ENCODE assay signal across 8 cellular contexts in genomic region chr1:3898994-3899775, GRCh38.
A peak's percentile ranks its signal among the peaks of the same experiment; 100 is the strongest.
DNase-seq lines count a peak whose midpoint lies in the region; TF ChIP-seq lines count a peak whose summit lies in the region.

No MANE protein-coding gene starts in this region.

- peaks cover 18% of the 10 kb centered on the region for H3K36me3 ChIP-seq in NT2/D1 (ENCODE audit: insufficient read depth, insufficient read length, low read length)
- H3K36me3 ChIP-seq in duodenal mucosa (ENCODE audit: control insufficient read depth in 1 of 2, insufficient read depth in 2 of 2, low read length in 2 of 2): peaks cover 0 to 12% of the 10 kb centered on the region in 2 donors

- H3K27ac Mint-ChIP-seq in nephron progenitor cell: peak overlapping the region; percentile 54

- H3K9me3 ChIP-seq in NT2/D1 (ENCODE audit: insufficient read depth, low read length) (peaks cover 8% of the 10 kb centered on the region; the same call in 1 of the 2 replicates), duodenal mucosa (ENCODE audit: control insufficient read depth in 1 of 2, low read length in 2 of 2) (peaks cover 0 to 5% of the 10 kb centered on the region in 2 donors)

- TF ChIP-seq CTCF in nephron progenitor cell (IDR thresholded peaks at IDR 0.05): no peak

- peaks cover 25% of the 10 kb centered on the region for H3K9me3 Mint-ChIP-seq in nephron progenitor cell

- H3K4me3 ChIP-seq in NT2/D1 (ENCODE audit: insufficient read length, low read depth): peak overlapping the region; percentile 88
- H3K4me3 ChIP-seq in duodenal mucosa (ENCODE audit: low read depth in 1 of 2, low read length in 2 of 2): peak overlapping the region; percentile 88 to 90

- no peaks in the 10 kb centered on the region for H3K27me3 ChIP-seq in NT2/D1 (ENCODE audit: insufficient read depth, insufficient read length)
- no peaks in the 10 kb centered on the region for H3K27me3 ChIP-seq in duodenal mucosa (ENCODE audit: control insufficient read depth in 1 of 2, insufficient read depth in 2 of 2, low read length in 2 of 2)

- H3K27me3 Mint-ChIP-seq in nephron progenitor cell (ENCODE audit: low read depth, poor library complexity): no peaks in the 10 kb centered on the region

- peak overlapping the region; percentile 98 for H3K27ac ChIP-seq in duodenal mucosa (ENCODE audit: low read depth, low read length)

- peak; percentile 33 for DNase-seq in NCI-H2171 treated with DMSO at 0.1 percent for 48 hours (lab: John Stamatoyannopoulos, UW)
- no peak for DNase-seq in NCI-H2171 (lab: John Stamatoyannopoulos, UW)
- DNase-seq in NT2/D1 (ENCODE audit: low read depth, low spot score): no peak
- no peak for DNase-seq in nephron progenitor cell
- no peak for DNase-seq in SKM-1 (lab: John Stamatoyannopoulos, UW; ENCODE audit: unreplicated experiment)
- DNase-seq in NK-92 treated with Interleukin-12 subunit alpha and Interleukin-12 subunit beta, amount 100 ng/mL, for 24 hours (lab: John Stamatoyannopoulos, UW): no peak
- no peak for DNase-seq in middle frontal gyrus (ENCODE audit: extremely low spot score, low spot score)

- H3K4me1 ChIP-seq in NT2/D1 (ENCODE audit: insufficient read depth, insufficient read length) (peaks cover 11% of the 10 kb centered on the region), duodenal mucosa (ENCODE audit: control insufficient read depth in 1 of 2, insufficient read depth in 2 of 2, low read length in 2 of 2) (peaks cover 26 to 30% of the 10 kb centered on the region in 2 donors)

- peaks cover 27% of the 10 kb centered on the region for H3K4me1 Mint-ChIP-seq in nephron progenitor cell

- H3K36me3 Mint-ChIP-seq in nephron progenitor cell (ENCODE audit: low read depth): peaks cover 46% of the 10 kb centered on the region

- peak overlapping the region; percentile 97 for H3K9ac ChIP-seq in NT2/D1 (ENCODE audit: insufficient read length, low read depth)
- peak overlapping the region; percentile 79 to 89 for H3K9ac ChIP-seq in duodenal mucosa (ENCODE audit: low read depth in 1 of 2, low read length in 2 of 2)

- peak overlapping the region; percentile 90 for H3K4me3 Mint-ChIP-seq in nephron progenitor cell
